In genomic region chr9:95727947-95728546, GRCh38 we compare ENCODE assay signal across 20 cellular contexts.
DNase-seq lines count a peak whose midpoint lies in the region; ATAC-seq, FAIRE-seq and TF ChIP-seq lines count a peak whose summit lies in the region.
"Had no signal": no experiment of that assay in that cellular context is flagged by ENCODE, and none has a peak within 500 bp of the region (broad histone marks: within the 10 kb centered on the region; RNA-seq: fewer than 3 reads in every experiment).

No MANE protein-coding gene starts in this region.

- H4K20me1 ChIP-seq in neural progenitor cell (ENCODE audit: low read depth): no peaks in the 10 kb centered on the region

- H3K79me2 ChIP-seq in neural progenitor cell (ENCODE audit: low read depth): no peaks in the 10 kb centered on the region

- peaks cover 6% of the 10 kb centered on the region for H3K36me3 Mint-ChIP-seq in activated CD4-positive, alpha-beta memory T cell treated with anti-CD3 and anti-CD28 coated beads for 36 hours
- peaks cover 10% of the 10 kb centered on the region for H3K36me3 Mint-ChIP-seq in activated CD4-positive, alpha-beta memory T cell treated with anti-CD3 and anti-CD28 coated beads, Interleukin-2, amount 10 ng/mL, durations not matched to agents 7 days and 5 days (ENCODE audit: low read depth)
- H3K36me3 Mint-ChIP-seq in neural progenitor cell: no peaks in the 10 kb centered on the region
- H3K36me3 Mint-ChIP-seq: CD4-positive, CD25-positive, alpha-beta regulatory T cell had no signal

- TF ChIP-seq CTCF in left lung (IDR thresholded peaks at IDR 0.05): no peak
- TF ChIP-seq CTCF in neural progenitor cell (IDR thresholded peaks at IDR 0.05): no peak
- TF ChIP-seq CTCF in pancreas (IDR thresholded peaks at IDR 0.05): no peak

- no peak overlapping the region for H2AFZ ChIP-seq in neural progenitor cell (replicated peaks)

- H3K4me1 Mint-ChIP-seq in activated CD4-positive, alpha-beta memory T cell treated with anti-CD3 and anti-CD28 coated beads for 36 hours (ENCODE audit: low read depth): peaks cover 29% of the 10 kb centered on the region
- H3K4me1 Mint-ChIP-seq in activated CD4-positive, alpha-beta memory T cell treated with anti-CD3 and anti-CD28 coated beads, Interleukin-2, amount 10 ng/mL, durations not matched to agents 7 days and 5 days: peaks cover 29% of the 10 kb centered on the region
- peaks cover 9% of the 10 kb centered on the region for H3K4me1 Mint-ChIP-seq in neural progenitor cell

- no peak for DNase-seq in activated CD4-positive, alpha-beta memory T cell treated with anti-CD3 and anti-CD28 coated beads for 36 hours
- no peak for DNase-seq in activated CD4-positive, alpha-beta memory T cell treated with anti-CD3 and anti-CD28 coated beads, Interleukin-2, amount 10 ng/mL, durations not matched to agents 7 days and 5 days
- DNase-seq in SHP77 (lab: John Stamatoyannopoulos, UW): peak; percentile 10 to 17
- no peak for DNase-seq in left lung
- no peak for DNase-seq in posterior vena cava (ENCODE audit: low spot score)
- no peak for DNase-seq in neural progenitor cell (ENCODE audit: low spot score)
- no peak for DNase-seq in pancreas
- DNase-seq: ACHN; BE2C; C1 segment of cervical spinal cord; CD4-positive, CD25-positive, alpha-beta regulatory T cell; CD8-positive, alpha-beta memory T cell; COR-L47; DMS 273 treated with DMSO at 0.1 percent for 48 hours; DMS53; DND-41; EL; H9 had no signal

- H3K4me3 Mint-ChIP-seq in activated CD4-positive, alpha-beta memory T cell treated with anti-CD3 and anti-CD28 coated beads for 36 hours: no peak overlapping the region
- H3K4me3 Mint-ChIP-seq in activated CD4-positive, alpha-beta memory T cell treated with anti-CD3 and anti-CD28 coated beads, Interleukin-2, amount 10 ng/mL, durations not matched to agents 7 days and 5 days: no peak overlapping the region
- H3K4me3 Mint-ChIP-seq in neural progenitor cell: no peak overlapping the region
- H3K4me3 Mint-ChIP-seq: CD4-positive, CD25-positive, alpha-beta regulatory T cell; H9 had no signal

- no peaks in the 10 kb centered on the region for H3K4me1 ChIP-seq in left lung
- peaks cover 9% of the 10 kb centered on the region for H3K4me1 ChIP-seq in neural progenitor cell
- H3K4me1 ChIP-seq in pancreas: no peaks in the 10 kb centered on the region

- H3K36me3 ChIP-seq in left lung (no peaks in the 10 kb centered on the region), neural progenitor cell (no peaks in the 10 kb centered on the region), pancreas (no peaks in the 10 kb centered on the region)
- H3K36me3 ChIP-seq: BE2C had no signal

- H3K9ac ChIP-seq in neural progenitor cell: no peak overlapping the region

- H3K4me3 ChIP-seq in left lung (no peak overlapping the region), neural progenitor cell (no peak overlapping the region), pancreas (no peak overlapping the region)
- H3K4me3 ChIP-seq: GM12878 had no signal

- CTCF ChIA-PET in activated CD4-positive, alpha-beta memory T cell treated with anti-CD3 and anti-CD28 coated beads for 36 hours (lab: Charles Lee): interaction anchor here (0.8 to 2.3 kb wide), 7 partner anchors 8 to 490 kb away, joined by 3 to 10 read pairs (median 4); no protein-coding TSS in a partner anchor
- CTCF ChIA-PET in activated CD4-positive, alpha-beta memory T cell treated with anti-CD3 and anti-CD28 coated beads, Interleukin-2, amount 10 ng/mL, durations not matched to agents 7 days and 5 days (lab: Charles Lee): interaction anchor here (0.7 to 1.4 kb wide), 3 partner anchors 18 to 490 kb away, joined by 3 to 5 read pairs (median 3); no protein-coding TSS in a partner anchor

- no peaks in the 10 kb centered on the region for H3F3A ChIP-seq in neural progenitor cell (ENCODE audit: low read depth)

- no peak for FAIRE-seq in pancreas (lab: Jason Lieb, UNC)
- FAIRE-seq: GM12878, H1 had no signal

- 69 to 73% methylated on average over 7 of the region's 7 CpGs for WGBS in pancreas, 2 donors

- peaks cover 16% of the 10 kb centered on the region for H3K27me3 Mint-ChIP-seq in activated CD4-positive, alpha-beta memory T cell treated with anti-CD3 and anti-CD28 coated beads for 36 hours
- peaks cover 26% of the 10 kb centered on the region for H3K27me3 Mint-ChIP-seq in activated CD4-positive, alpha-beta memory T cell treated with anti-CD3 and anti-CD28 coated beads, Interleukin-2, amount 10 ng/mL, durations not matched to agents 7 days and 5 days
- H3K27me3 Mint-ChIP-seq in neural progenitor cell (ENCODE audit: insufficient read depth, low read depth): no peaks in the 10 kb centered on the region

- intact Hi-C loops in activated CD4-positive, alpha-beta memory T cell treated with anti-CD3 and anti-CD28 coated beads for 36 hours (cut with micrococcal nuclease): loop anchor here (10.0 kb wide), 2 partner anchors 487 to 863 kb away; no protein-coding TSS in a partner anchor
- intact Hi-C loops in left lung (cut with DNase I) (loop anchor here in 1 of 2 donors (10.0 kb wide), 1 partner anchor 487 kb away; no protein-coding TSS in a partner anchor), posterior vena cava (cut with DNase I) (loop anchor here in 1 of 2 donors (10.0 kb wide), 1 partner anchor 487 kb away; no protein-coding TSS in a partner anchor), pancreas (cut with DNase I) (no loop called here)

- POLR2A ChIA-PET in activated CD4-positive, alpha-beta memory T cell treated with anti-CD3 and anti-CD28 coated beads for 36 hours (lab: Charles Lee): no interaction called here
- POLR2A ChIA-PET in activated CD4-positive, alpha-beta memory T cell treated with anti-CD3 and anti-CD28 coated beads, Interleukin-2, amount 10 ng/mL, durations not matched to agents 7 days and 5 days (lab: Charles Lee): interaction anchor here (0.6 to 1.2 kb wide), 2 partner anchors 8 to 172 kb away, joined by 3 to 4 read pairs; no protein-coding TSS in a partner anchor

- ATAC-seq in left lung (peak; percentile 53), pancreas (no peak)
- ATAC-seq: GM12878 had no signal

- no peak overlapping the region for H3K4me2 ChIP-seq in neural progenitor cell

- H3K27ac ChIP-seq in left lung: no peak overlapping the region
- H3K27ac ChIP-seq in neural progenitor cell: no peak overlapping the region
- no peak overlapping the region for H3K27ac ChIP-seq in pancreas

- peak overlapping the region; percentile 13 for H3K27ac Mint-ChIP-seq in activated CD4-positive, alpha-beta memory T cell treated with anti-CD3 and anti-CD28 coated beads for 36 hours
- no peak overlapping the region for H3K27ac Mint-ChIP-seq in activated CD4-positive, alpha-beta memory T cell treated with anti-CD3 and anti-CD28 coated beads, Interleukin-2, amount 10 ng/mL, durations not matched to agents 7 days and 5 days
- no peak overlapping the region for H3K27ac Mint-ChIP-seq in neural progenitor cell
- H3K27ac Mint-ChIP-seq: CD4-positive, CD25-positive, alpha-beta regulatory T cell; CD8-positive, alpha-beta memory T cell; H9 had no signal

- no peaks in the 10 kb centered on the region for H3K27me3 ChIP-seq in left lung
- no peaks in the 10 kb centered on the region for H3K27me3 ChIP-seq in neural progenitor cell
- H3K27me3 ChIP-seq in pancreas: no peaks in the 10 kb centered on the region
- H3K27me3 ChIP-seq: BE2C had no signal

- H3K9me3 ChIP-seq in left lung (no peaks in the 10 kb centered on the region), neural progenitor cell (ENCODE audit: low read depth) (no peaks in the 10 kb centered on the region), pancreas (no peaks in the 10 kb centered on the region)
- H3K9me3 ChIP-seq: BE2C had no signal

- H3K9me3 Mint-ChIP-seq in activated CD4-positive, alpha-beta memory T cell treated with anti-CD3 and anti-CD28 coated beads for 36 hours: peaks cover 13% of the 10 kb centered on the region
- H3K9me3 Mint-ChIP-seq in activated CD4-positive, alpha-beta memory T cell treated with anti-CD3 and anti-CD28 coated beads, Interleukin-2, amount 10 ng/mL, durations not matched to agents 7 days and 5 days: peaks cover 25% of the 10 kb centered on the region
- peaks cover 10% of the 10 kb centered on the region for H3K9me3 Mint-ChIP-seq in neural progenitor cell

Comparison
In these comparisons a context has a peak if more than half of its experiments do, and no peak if none do; other contexts are left out.
1. DNase-seq: peak in SHP77 (2 of 2); none in activated CD4-positive, alpha-beta memory T cell treated with anti-CD3 and anti-CD28 coated beads for 36 hours (single experiment), activated CD4-positive, alpha-beta memory T cell treated with anti-CD3 and anti-CD28 coated beads, Interleukin-2, amount 10 ng/mL, durations not matched to agents 7 days and 5 days (single experiment), left lung (0 of 2), posterior vena cava (single experiment), neural progenitor cell (single experiment) and pancreas (0 of 6).